Comparison of ENCODE assay signal across 8 cellular contexts in genomic region chr1:31422505-31423319, GRCh38. TPM values are rescaled to one million over a fixed set of nuclear protein-coding genes. Genes with fewer than 3 reads are reported as not detected.
A peak's percentile ranks its signal among the peaks of the same experiment; 100 is the strongest.
DNase-seq lines count a peak whose midpoint lies in the region; ATAC-seq and TF ChIP-seq lines count a peak whose summit lies in the region.

No MANE protein-coding gene starts in this region.

- WGBS in mammary epithelial cell (ENCODE audit: low coverage, missing lambda C conversion rate), result 27% methylated on average over 14 of the region's 15 CpGs

- in situ Hi-C loops in mammary epithelial cell (cut with MboI; ENCODE audit: low sequenced_read_pairs in 2 of 2), result no loop called here

- H3K27ac ChIP-seq in WERI-Rb-1 (no peak overlapping the region), mammary epithelial cell (ENCODE audit: insufficient read depth, low read depth, low read length) (peak overlapping the region; percentile 85)

- H3K36me3 ChIP-seq in WERI-Rb-1 (no peaks in the 10 kb centered on the region), mammary epithelial cell (ENCODE audit: insufficient read depth, low read length) (peaks cover 48% of the 10 kb centered on the region), kidney epithelial cell (ENCODE audit: control insufficient read depth, insufficient read depth, low read length) (no peaks in the 10 kb centered on the region)

- ATAC-seq in GM18498 (IDR thresholded peaks at IDR 0.05; ENCODE audit: unreplicated experiment), result peak; percentile 38
- ATAC-seq in HG03280 (IDR thresholded peaks at IDR 0.05; ENCODE audit: unreplicated experiment), result no peak

- H3K27me3 ChIP-seq in WERI-Rb-1 (ENCODE audit: insufficient read depth, low read depth, severe bottlenecking) (no peaks in the 10 kb centered on the region), mammary epithelial cell (ENCODE audit: insufficient read depth, low read length) (no peaks in the 10 kb centered on the region), kidney epithelial cell (ENCODE audit: control insufficient read depth, insufficient read depth, low read length) (no peaks in the 10 kb centered on the region)

- H4K20me1 ChIP-seq in mammary epithelial cell (ENCODE audit: insufficient read depth, low read length), result no peaks in the 10 kb centered on the region

- peaks cover 86% of the 10 kb centered on the region for H3K4me1 ChIP-seq in mammary epithelial cell (ENCODE audit: insufficient read depth, low read length)

- intact Hi-C loops in mammary epithelial cell (cut with micrococcal nuclease), result loop anchor here (1.0 kb wide), 4 partner anchors 21 to 238 kb away; no protein-coding TSS in a partner anchor

- CTCF ChIA-PET in mammary epithelial cell (lab: Charles Lee; ENCODE audit: low non-redundant PET), result interaction anchor here (0.6 to 1.8 kb wide), 4 partner anchors 26 to 367 kb away, joined by 3 to 20 read pairs (median 8); no protein-coding TSS in a partner anchor

- no peaks in the 10 kb centered on the region for H3K9me3 ChIP-seq in WERI-Rb-1 (ENCODE audit: severe bottlenecking)
- no peaks in the 10 kb centered on the region for H3K9me3 ChIP-seq in mammary epithelial cell (replicated peaks; ENCODE audit: insufficient read depth, low read length)

- H3K9ac ChIP-seq in mammary epithelial cell (ENCODE audit: insufficient read depth, low read length), result peak overlapping the region; percentile 39

- H3K4me2 ChIP-seq in mammary epithelial cell (ENCODE audit: insufficient read depth, low read depth, low read length), result peak overlapping the region; percentile 5

- dilution Hi-C loops in mammary epithelial cell (cut with HindIII; ENCODE audit: low sequenced_read_pairs), result no loop called here

- H3K79me2 ChIP-seq in mammary epithelial cell (ENCODE audit: insufficient read depth, low read length), result peaks cover 88% of the 10 kb centered on the region

- TF ChIP-seq CTCF in WERI-Rb-1 (IDR thresholded peaks at IDR 0.05; ENCODE audit: low read depth, low read length) (peak; percentile 97), mammary epithelial cell (conservative IDR thresholded peaks at IDR 0.05 in 1 of 2, IDR thresholded peaks at IDR 0.05 in 1 of 2; ENCODE audit: extremely low read depth in 1 of 2, insufficient read depth in 1 of 2, low read depth in 1 of 2, low read length in 2 of 2) (peak; percentile 96 to 98), kidney epithelial cell (IDR thresholded peaks at IDR 0.05; ENCODE audit: insufficient read depth, low read length, poor library complexity, severe bottlenecking) (peak; percentile 97)

- peak overlapping the region; percentile 30 for H3K4me3 ChIP-seq in WERI-Rb-1 (ENCODE audit: low read depth, low read length)
- H3K4me3 ChIP-seq in mammary epithelial cell (replicated peaks in 1 of 3; ENCODE audit: insufficient read depth in 1 of 3, low read depth in 2 of 3, low read length in 3 of 3), result no peak overlapping the region
- H3K4me3 ChIP-seq in kidney epithelial cell (ENCODE audit: low read depth, low read length), result no peak overlapping the region

- no TSS peak for BruUV-seq in mammary epithelial cell (replicated peaks; lab: Mats Ljungman, UMichigan)

- DNase-seq in AG08395 (ENCODE audit: low spot score) (peak; percentile 87), NCI-H2107 treated with DMSO at 0.1 percent for 48 hours (lab: John Stamatoyannopoulos, UW; ENCODE audit: unreplicated experiment) (peak; percentile 85), WERI-Rb-1 (peak; percentile 73), mammary epithelial cell (peak; percentile 95), kidney epithelial cell (ENCODE audit: low read depth) (peak; percentile 70)
- peak; percentile 32 to 42 for DNase-seq in stimulated activated CD4-positive, alpha-beta T cell treated with anti-CD3 and anti-CD28 coated beads, Interleukin-1b, Interleukin-23, amount 100 ng/mL, for 1 hour (ENCODE audit: low read depth in 2 of 2)

- no peak overlapping the region for H2AFZ ChIP-seq in mammary epithelial cell (ENCODE audit: low read depth, low read length)

RNA-seq across cellular contexts. Expression of gene SERINC2, which starts 9.7 kb away (rescaled TPM):
- total RNA-seq in mammary epithelial cell (100 to 1,000 TPM; 230 to 583 TPM), kidney epithelial cell (105 and 131 TPM in 2 replicates)
- polyA plus RNA-seq in mammary epithelial cell, result 737 TPM
- polyA minus RNA-seq in mammary epithelial cell, result 521 TPM

RNA-seq across cellular contexts. Expression of gene FABP3, which starts 49.8 kb away (rescaled TPM):
- under 1 TPM in 1 of 2 donors, not detected in 1; 0.33 TPM for total RNA-seq in mammary epithelial cell
- polyA plus RNA-seq in mammary epithelial cell, result 0.24 TPM
- polyA minus RNA-seq in mammary epithelial cell, result not detected
- total RNA-seq in kidney epithelial cell, result 2.1 and 9.1 TPM in 2 replicates

Comparison
In these comparisons a context has a peak if more than half of its experiments do, and no peak if none do; other contexts are left out.
1. DNase-seq: peak in every context shown above with its lines; median percentile 95 in mammary epithelial cell; 87 in AG08395; 85 in NCI-H2107 treated with DMSO at 0.1 percent for 48 hours; 73 in WERI-Rb-1; 70 in kidney epithelial cell; 37 in stimulated activated CD4-positive, alpha-beta T cell treated with anti-CD3 and anti-CD28 coated beads, Interleukin-1b, Interleukin-23, amount 100 ng/mL, for 1 hour.